ENCODE assay signal across 25 cellular contexts in the genomic region with DNA sequence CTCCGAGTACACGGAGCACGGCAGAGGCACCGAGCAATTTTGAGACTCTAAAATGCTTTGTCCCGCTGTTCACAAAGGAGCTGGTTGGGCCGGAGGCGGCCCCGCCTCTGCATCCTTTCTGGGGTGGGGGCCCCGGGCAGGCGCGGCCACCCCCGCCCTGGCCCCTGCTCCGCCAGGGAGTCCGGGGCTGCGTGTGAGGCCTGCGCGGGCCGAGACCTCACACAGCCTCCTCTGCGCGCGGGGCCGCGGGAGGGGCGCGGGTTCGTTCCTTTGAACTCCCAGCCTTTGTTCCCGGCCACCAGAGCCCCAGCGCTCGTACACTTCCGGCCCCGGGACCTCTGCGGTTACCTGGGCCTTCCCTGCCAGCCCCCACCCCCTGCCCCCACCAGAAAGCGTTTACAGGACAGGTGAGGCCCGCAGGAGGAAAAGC. TPM values are rescaled to one million over a fixed set of nuclear protein-coding genes. Genes with fewer than 3 reads are reported as not detected.
DNase-seq lines count a peak whose midpoint lies in the region; ATAC-seq and TF ChIP-seq lines count a peak whose summit lies in the region.
"Had no signal": no experiment of that assay in that cellular context is flagged by ENCODE, and none has a peak within 500 bp of the region (broad histone marks: within the 10 kb centered on the region; RNA-seq: fewer than 3 reads in every experiment).

No MANE protein-coding gene starts in this region.

- no peaks in the 10 kb centered on the region for H3K9me3 ChIP-seq in ES-I3 (ENCODE audit: control insufficient read depth, insufficient read depth, low read length)
- H3K9me3 ChIP-seq in Loucy (ENCODE audit: insufficient read depth, low read depth, low read length) = no peaks in the 10 kb centered on the region
- no peaks in the 10 kb centered on the region for H3K9me3 ChIP-seq in iPS-15b (ENCODE audit: control insufficient read depth, insufficient read depth, low read length)
- H3K9me3 ChIP-seq in osteoblast (ENCODE audit: low read depth, low read length) = no peaks in the 10 kb centered on the region
- no peaks in the 10 kb centered on the region for H3K9me3 ChIP-seq in gastroesophageal sphincter
- H3K9me3 ChIP-seq: esophagus muscularis mucosa, upper lobe of left lung had no signal

- H3K27ac Mint-ChIP-seq in activated naive CD4-positive, alpha-beta T cell treated with anti-CD3 and anti-CD28 coated beads, Interleukin-2, amount 50 U/mL, for 72 hours = no peak overlapping the region

- no peak for ATAC-seq in GM21576 (IDR thresholded peaks at IDR 0.05; ENCODE audit: unreplicated experiment)
- ATAC-seq in HG03196 (IDR thresholded peaks at IDR 0.05; ENCODE audit: unreplicated experiment) = no peak
- ATAC-seq in activated naive CD4-positive, alpha-beta T cell treated with anti-CD3 and anti-CD28 coated beads, Interleukin-2, amount 50 U/mL, for 72 hours = no peak
- ATAC-seq in gastroesophageal sphincter = no peak
- ATAC-seq: sciatic nerve; stimulated activated naive CD8-positive, alpha-beta T cell treated with anti-CD3 and anti-CD28 coated beads, Interleukin-15, Interleukin-2, amounts not matched to agents 100 U/mL and 50 U/mL, for 24 hours had no signal

- H3F3A ChIP-seq in Loucy (ENCODE audit: low read depth) = no peaks in the 10 kb centered on the region

- no peaks in the 10 kb centered on the region for H3K9me2 ChIP-seq in Loucy (replicated peaks; ENCODE audit: low read depth, low read length)

- TF ChIP-seq CTCF in Loucy (conservative IDR thresholded peaks at IDR 0.05; ENCODE audit: low read length) = no peak
- TF ChIP-seq CTCF in osteoblast (IDR thresholded peaks at IDR 0.05; ENCODE audit: extremely low read depth, low read depth, low read length) = no peak
- no peak for TF ChIP-seq CTCF in gastroesophageal sphincter (IDR thresholded peaks at IDR 0.05)

- no peak for TF ChIP-seq EP300 in gastroesophageal sphincter (IDR thresholded peaks at IDR 0.05)

- WGBS in gastroesophageal sphincter (ENCODE audit: low coverage in 1 of 2), 2 donors = 0 to 10% methylated on average over 2 to 5 of the region's 34 CpGs

- H2AFZ ChIP-seq in Loucy (ENCODE audit: low read length) (no peak overlapping the region), osteoblast (ENCODE audit: low read length) (no peak overlapping the region)

- peaks cover 5% of the 10 kb centered on the region; the same call in 1 of the 2 replicates for H3K36me3 ChIP-seq in ES-I3 (ENCODE audit: insufficient read depth, low read length)
- no peaks in the 10 kb centered on the region for H3K36me3 ChIP-seq in Loucy (ENCODE audit: insufficient read depth, low read length)
- H3K36me3 ChIP-seq in iPS-15b (ENCODE audit: control insufficient read depth, insufficient read depth, low read length) = peaks cover 4% of the 10 kb centered on the region
- no peaks in the 10 kb centered on the region for H3K36me3 ChIP-seq in osteoblast (ENCODE audit: insufficient read depth, low read length)
- no peaks in the 10 kb centered on the region for H3K36me3 ChIP-seq in gastroesophageal sphincter
- H3K36me3 ChIP-seq: esophagus muscularis mucosa, upper lobe of left lung had no signal

- no peak overlapping the region for H3K4me3 ChIP-seq in Loucy (ENCODE audit: low read length, poor library complexity, severe bottlenecking)
- peak overlapping the region; percentile 71 for H3K4me3 ChIP-seq in iPS-15b (ENCODE audit: low read depth, low read length)
- H3K4me3 ChIP-seq in osteoblast (ENCODE audit: insufficient read depth, low read length) = no peak overlapping the region
- H3K4me3 ChIP-seq in gastroesophageal sphincter = no peak overlapping the region
- H3K4me3 ChIP-seq: esophagus muscularis mucosa, upper lobe of left lung had no signal

- H3K4me1 ChIP-seq in ES-I3 (ENCODE audit: insufficient read depth, low read length) (peaks cover 18% of the 10 kb centered on the region), Loucy (ENCODE audit: insufficient read depth, low read length, poor library complexity, severe bottlenecking) (peaks cover 4% of the 10 kb centered on the region), iPS-15b (ENCODE audit: control insufficient read depth, insufficient read depth, low read length) (peaks cover 17% of the 10 kb centered on the region), osteoblast (ENCODE audit: insufficient read depth, low read length) (no peaks in the 10 kb centered on the region), gastroesophageal sphincter (peaks cover 0 to 30% (median 11%) of the 10 kb centered on the region in 3 donors)

- H3K27ac ChIP-seq in osteoblast (ENCODE audit: low read depth, low read length) (no peak overlapping the region), gastroesophageal sphincter (no peak overlapping the region)
- H3K27ac ChIP-seq: esophagus muscularis mucosa, upper lobe of left lung had no signal

- H4K20me1 ChIP-seq in Loucy (ENCODE audit: insufficient read depth, low read length, poor library complexity, severe bottlenecking) = no peaks in the 10 kb centered on the region
- H4K20me1 ChIP-seq in osteoblast (ENCODE audit: insufficient read depth, low read length) = no peaks in the 10 kb centered on the region

- H3K9ac ChIP-seq in ES-I3 (ENCODE audit: low read depth, low read length) = peak overlapping the region; percentile 49
- H3K9ac ChIP-seq in Loucy (ENCODE audit: low read depth, low read length, poor library complexity, severe bottlenecking) = no peak overlapping the region
- peak overlapping the region; percentile 12 for H3K9ac ChIP-seq in iPS-15b (ENCODE audit: low read depth, low read length)

- H3K79me2 ChIP-seq in Loucy (ENCODE audit: insufficient read depth, low read length) (no peaks in the 10 kb centered on the region), osteoblast (ENCODE audit: insufficient read depth, low read length) (no peaks in the 10 kb centered on the region)

- no peaks in the 10 kb centered on the region for H3K36me3 Mint-ChIP-seq in activated naive CD4-positive, alpha-beta T cell treated with anti-CD3 and anti-CD28 coated beads, Interleukin-2, amount 50 U/mL, for 72 hours

- H3K9me3 Mint-ChIP-seq in activated naive CD4-positive, alpha-beta T cell treated with anti-CD3 and anti-CD28 coated beads, Interleukin-2, amount 50 U/mL, for 72 hours = no peaks in the 10 kb centered on the region
- H3K9me3 Mint-ChIP-seq: central memory CD8-positive, alpha-beta T cell had no signal

- no peaks in the 10 kb centered on the region for H3K27me3 ChIP-seq in Loucy (ENCODE audit: insufficient read depth, low read length, poor library complexity, severe bottlenecking)
- H3K27me3 ChIP-seq in iPS-15b (ENCODE audit: control insufficient read depth, insufficient read depth, low read length) = peaks cover 28% of the 10 kb centered on the region
- H3K27me3 ChIP-seq in osteoblast (ENCODE audit: insufficient read depth, low read length) = peaks cover 83% of the 10 kb centered on the region
- peaks cover 97% of the 10 kb centered on the region for H3K27me3 ChIP-seq in gastroesophageal sphincter

- peak; percentile 66 for DNase-seq in osteoblast (ENCODE audit: insufficient read length, low spot score, missing footprints)
- no peak for DNase-seq in activated naive CD4-positive, alpha-beta T cell treated with anti-CD3 and anti-CD28 coated beads, Interleukin-2, amount 50 U/mL, for 72 hours (ENCODE audit: low spot score in 2 of 2)
- DNase-seq: activated CD4-positive, alpha-beta T cell treated with anti-CD3 and anti-CD28 coated beads for 48 hours; activated CD8-positive, alpha-beta memory T cell treated with anti-CD3 and anti-CD28 coated beads, Interleukin-2, amount 50 U/mL, for 48 hours; activated effector memory CD4-positive, alpha-beta T cell treated with anti-CD3 and anti-CD28 coated beads, Interleukin-2, amount 50 U/mL, for 16 hours; amniotic stem cell; effector CD4-positive, alpha-beta T cell; EL; midbrain; MM.1S; NCI-H1694 treated with DMSO at 0.1 percent for 48 hours; NCI-H446; stimulated activated CD4-positive, alpha-beta T cell treated with anti-CD3 and anti-CD28 coated beads, Interleukin-1b, Interleukin-23, amount 100 ng/mL, for 48 hours; stimulated activated naive CD8-positive, alpha-beta T cell treated with anti-CD3 and anti-CD28 coated beads, Interleukin-15, Interleukin-2, amounts not matched to agents 100 U/mL and 50 U/mL, for 24 hours had no signal

- H3K4me2 ChIP-seq in Loucy (ENCODE audit: low read depth, low read length, poor library complexity, severe bottlenecking) (peak overlapping the region; percentile 37), osteoblast (ENCODE audit: insufficient read depth, low read length) (no peak overlapping the region)

- no peak for TF ChIP-seq POLR2A in gastroesophageal sphincter (IDR thresholded peaks at IDR 0.05)

RNA-seq across cellular contexts. Expression of gene FGF19, which starts 1.6 kb away (rescaled TPM):
- not detected in 2 replicates for total RNA-seq in osteoblast
- under 1 TPM in 1 of 2 donors, not detected in 1; 0.11 TPM for total RNA-seq in activated naive CD4-positive, alpha-beta T cell treated with anti-CD3 and anti-CD28 coated beads, Interleukin-2, amount 50 U/mL, for 72 hours
- not detected for total RNA-seq in gastroesophageal sphincter
- total RNA-seq: esophagus muscularis mucosa, glomerular endothelial cell, sciatic nerve had no signal

RNA-seq across cellular contexts. Expression of gene LTO1, which starts 27.1 kb away (rescaled TPM):
- total RNA-seq in osteoblast (21.8 and 24.6 TPM in 2 replicates), gastroesophageal sphincter (10 to 100 TPM; 13.7 to 34.4 (median 18.0) TPM)
- total RNA-seq in activated naive CD4-positive, alpha-beta T cell treated with anti-CD3 and anti-CD28 coated beads, Interleukin-2, amount 50 U/mL, for 72 hours = 10 to 100 TPM; 19.1 to 21.0 TPM
